ENCODE assay signal across 5 cellular contexts in genomic region chr10:32530231-32530630, GRCh38.
"Had no signal": no experiment of that assay in that cellular context is flagged by ENCODE, and none has a peak within 500 bp of the region (broad histone marks: within the 10 kb centered on the region; RNA-seq: fewer than 3 reads in every experiment).

No MANE protein-coding gene starts in this region.

- DNase-seq: IMR-90, KBM-7, KG1 had no signal

- ATAC-seq: HepG2, K562 had no signal
